Comparison of ENCODE assay signal across 1 cellular context in genomic region chr10:43635816-43636215, GRCh38. TPM values are rescaled to one million over a fixed set of nuclear protein-coding genes. Genes with fewer than 3 reads are reported as not detected.
"Had no signal": no experiment of that assay in that cellular context is flagged by ENCODE, and none has a peak within 500 bp of the region (broad histone marks: within the 10 kb centered on the region; RNA-seq: fewer than 3 reads in every experiment).

No MANE protein-coding gene starts in this region.

RNA-seq across cellular contexts. Expression of gene ZNF32, which starts 12.9 kb away (rescaled TPM):
- total RNA-seq: OCI-LY7 had no signal
